Comparison of ENCODE assay signal across 22 cellular contexts in genomic region chr9:124472770-124473169, GRCh38. TPM values are rescaled to one million over a fixed set of nuclear protein-coding genes. Genes with fewer than 3 reads are reported as not detected.
A peak's percentile ranks its signal among the peaks of the same experiment; 100 is the strongest.
DNase-seq lines count a peak whose midpoint lies in the region; ATAC-seq, FAIRE-seq and TF ChIP-seq lines count a peak whose summit lies in the region.
"Had no signal": no experiment of that assay in that cellular context is flagged by ENCODE, and none has a peak within 500 bp of the region (broad histone marks: within the 10 kb centered on the region; RNA-seq: fewer than 3 reads in every experiment).

No MANE protein-coding gene starts in this region.

- H3K14ac ChIP-seq in trophoblast cell (ENCODE audit: low read length), result no peak overlapping the region

- H2AK5ac ChIP-seq in trophoblast cell (ENCODE audit: low read length), result no peak overlapping the region

- H3K4me3 Mint-ChIP-seq in neural progenitor cell, result no peak overlapping the region
- H3K4me3 Mint-ChIP-seq in activated naive CD8-positive, alpha-beta T cell treated with anti-CD3 and anti-CD28 coated beads, Interleukin-2, amount 50 U/mL, for 24 hours, result no peak overlapping the region
- H3K4me3 Mint-ChIP-seq: CD4-positive, alpha-beta memory T cell had no signal

- BruUV-seq in K562 (replicated peaks; lab: Mats Ljungman, UMichigan), result no TSS peak

- no peak overlapping the region for H4K8ac ChIP-seq in trophoblast cell (ENCODE audit: low read depth, low read length)

- no peaks in the 10 kb centered on the region for H3K79me2 ChIP-seq in K562 (ENCODE audit: control insufficient read depth, insufficient read depth, low read length)
- H3K79me2 ChIP-seq in neural progenitor cell (ENCODE audit: low read depth), result no peaks in the 10 kb centered on the region
- no peaks in the 10 kb centered on the region for H3K79me2 ChIP-seq in trophoblast cell (ENCODE audit: control insufficient read depth, insufficient read depth, low read length, poor library complexity)

- H4K20me1 ChIP-seq in K562 (replicated peaks; ENCODE audit: control insufficient read depth, insufficient read depth, low read length) (peaks cover 10% of the 10 kb centered on the region; the same call in 1 of the 2 replicates), neural progenitor cell (ENCODE audit: low read depth) (no peaks in the 10 kb centered on the region)

- H3K9me1 ChIP-seq in K562 (ENCODE audit: control insufficient read depth, insufficient read depth, low read length), result no peaks in the 10 kb centered on the region

- H3K79me1 ChIP-seq in trophoblast cell (ENCODE audit: low read length), result no peaks in the 10 kb centered on the region

- POLR2A ChIA-PET in HEK293 (lab: Yijun Ruan, JAX), result no interaction called here
- POLR2A ChIA-PET in K562 (lab: Yijun Ruan, JAX), result interaction anchor here (0.5 to 1.3 kb wide), 3 partner anchors 9 to 75 kb away, joined by 3 to 7 read pairs (median 7); no protein-coding TSS in a partner anchor

- no peak overlapping the region for H3K4ac ChIP-seq in trophoblast cell (ENCODE audit: low read depth, low read length)

- ATAC-seq in K562 (peak; percentile 48), HG02610 (IDR thresholded peaks at IDR 0.05; ENCODE audit: unreplicated experiment) (no peak)
- ATAC-seq in activated naive CD8-positive, alpha-beta T cell treated with anti-CD3 and anti-CD28 coated beads, Interleukin-2, amount 50 U/mL, for 24 hours, result no peak
- ATAC-seq: GM12878 had no signal

- no peak for FAIRE-seq in K562 (lab: Jason Lieb, UNC)
- FAIRE-seq: G401.6, GM12878, GM18507 had no signal

- no peak for TF ChIP-seq RAD21 in K562 (CRISPR knock-in tag; conservative IDR thresholded peaks at IDR 0.05 in 1 of 2, IDR thresholded peaks at IDR 0.05 in 1 of 2)

- no peak overlapping the region for H3K18ac ChIP-seq in trophoblast cell (ENCODE audit: low read length)

- H3K4me3 ChIP-seq in HEK293 (ENCODE audit: low read depth, low read length), result no peak overlapping the region
- H3K4me3 ChIP-seq in K562, result no peak overlapping the region
- no peak overlapping the region for H3K4me3 ChIP-seq in neural progenitor cell
- peak overlapping the region; percentile 31 for H3K4me3 ChIP-seq in trophoblast cell (ENCODE audit: low read depth, low read length)
- H3K4me3 ChIP-seq: GM12878 had no signal

- H2BK5ac ChIP-seq in trophoblast cell (ENCODE audit: low read depth, low read length, poor library complexity), result no peak overlapping the region

- H3K9me3 ChIP-seq in HEK293 (ENCODE audit: control insufficient read depth, insufficient read depth, low read depth, low read length), result no peaks in the 10 kb centered on the region
- no peaks in the 10 kb centered on the region for H3K9me3 ChIP-seq in K562 (replicated peaks; ENCODE audit: control insufficient read depth, insufficient read depth, low read depth, low read length)
- H3K9me3 ChIP-seq in neural progenitor cell (ENCODE audit: low read depth), result no peaks in the 10 kb centered on the region
- H3K9me3 ChIP-seq in trophoblast cell (ENCODE audit: insufficient read depth, low read depth, low read length), result no peaks in the 10 kb centered on the region

- no peaks in the 10 kb centered on the region for H3K9me3 Mint-ChIP-seq in neural progenitor cell
- H3K9me3 Mint-ChIP-seq in activated naive CD8-positive, alpha-beta T cell treated with anti-CD3 and anti-CD28 coated beads, Interleukin-2, amount 50 U/mL, for 24 hours, result no peaks in the 10 kb centered on the region
- H3K9me3 Mint-ChIP-seq: CD4-positive, alpha-beta memory T cell had no signal

- no peak overlapping the region for H4K91ac ChIP-seq in trophoblast cell (ENCODE audit: low read depth, low read length)

- no peak overlapping the region for H3K27ac ChIP-seq in HEK293 (ENCODE audit: extremely low read depth, low read depth, low read length)
- no peak overlapping the region for H3K27ac ChIP-seq in K562 (ENCODE audit: extremely low read depth, low read depth, low read length)
- H3K27ac ChIP-seq in neural progenitor cell, result no peak overlapping the region
- no peak overlapping the region for H3K27ac ChIP-seq in trophoblast cell (ENCODE audit: low read depth, low read length)

- H3K4me1 ChIP-seq in HEK293 (ENCODE audit: control insufficient read depth, insufficient read depth, low read length) (no peaks in the 10 kb centered on the region), K562 (replicated peaks in 1 of 2; ENCODE audit: control insufficient read depth in 2 of 2, insufficient read depth in 2 of 2, low read length in 2 of 2) (peaks cover 0 to 40% of the 10 kb centered on the region in 2 experiments; a peak in 3 of 5 replicates), neural progenitor cell (peaks cover 23% of the 10 kb centered on the region), trophoblast cell (ENCODE audit: control insufficient read depth in 1 of 2, insufficient read depth in 2 of 2, low read length in 2 of 2) (peaks cover 3 to 4% of the 10 kb centered on the region in 2 experiments)

- TF ChIP-seq CTCF in HEK293 (tag by site-specific recombination; IDR thresholded peaks at IDR 0.05), result no peak
- TF ChIP-seq CTCF in K562 (IDR thresholded peaks at IDR 0.05 in 2 of 3, conservative IDR thresholded peaks at IDR 0.05 in 1 of 3; ENCODE audit: insufficient read depth in 2 of 3, low read depth in 1 of 3, low read length in 3 of 3), result no peak
- TF ChIP-seq CTCF in neural progenitor cell (IDR thresholded peaks at IDR 0.05), result no peak
- TF ChIP-seq CTCF in GM13976 (IDR thresholded peaks at IDR 0.05; ENCODE audit: borderline replicate concordance, control extremely low read depth, extremely low read depth, insufficient read depth, missing control alignments), result no peak

- peaks cover 6 to 44% of the 10 kb centered on the region in 2 experiments; a peak in 4 of 5 replicates for H3K27me3 ChIP-seq in K562 (ENCODE audit: control insufficient read depth in 2 of 2, insufficient read depth in 2 of 2, low read length in 2 of 2)
- no peaks in the 10 kb centered on the region for H3K27me3 ChIP-seq in neural progenitor cell
- peaks cover 4% of the 10 kb centered on the region for H3K27me3 ChIP-seq in trophoblast cell (ENCODE audit: insufficient read depth, low read length)

- CTCF ChIA-PET in HEK293 (lab: Yijun Ruan, JAX) (interaction anchor here (0.5 kb wide), 1 partner anchor 1124 kb away, joined by 5 read pairs; no protein-coding TSS in a partner anchor), K562 (lab: Yijun Ruan, JAX; ENCODE audit: low intra/inter-chr PET ratio) (no interaction called here)

- TF ChIP-seq EP300 in K562 (IDR thresholded peaks at IDR 0.05; ENCODE audit: low read length), result no peak

- H3K4me1 Mint-ChIP-seq in neural progenitor cell, result peaks cover 11% of the 10 kb centered on the region
- no peaks in the 10 kb centered on the region for H3K4me1 Mint-ChIP-seq in activated naive CD8-positive, alpha-beta T cell treated with anti-CD3 and anti-CD28 coated beads, Interleukin-2, amount 50 U/mL, for 24 hours
- H3K4me1 Mint-ChIP-seq: CD4-positive, alpha-beta memory T cell had no signal

- WGBS in K562 (ENCODE audit: insufficient coverage, low coverage, missing lambda C conversion rate), result 5% methylated on average over 7 of the region's 7 CpGs
- WGBS in trophoblast cell (ENCODE audit: extremely low coverage, insufficient coverage, insufficient read length), result no CpG with 5 or more reads among the region's 7 CpGs

- intact Hi-C loops in K562 (cut with micrococcal nuclease), result no loop called here

- in situ Hi-C loops in K562 (cut with MboI), result no loop called here
- in situ Hi-C loops in GM13976 (cut with MboI; ENCODE audit: low sequenced_read_pairs, unreplicated experiment), result no loop called here

- H3K23ac ChIP-seq in trophoblast cell (ENCODE audit: low read length), result no peak overlapping the region

- H3K27ac Mint-ChIP-seq in neural progenitor cell, result peak overlapping the region; percentile 43
- no peak overlapping the region for H3K27ac Mint-ChIP-seq in activated naive CD8-positive, alpha-beta T cell treated with anti-CD3 and anti-CD28 coated beads, Interleukin-2, amount 50 U/mL, for 24 hours

- TF ChIP-seq POLR2A in K562 (conservative IDR thresholded peaks at IDR 0.05), result no peak

- H2BK12ac ChIP-seq in trophoblast cell (ENCODE audit: low read length), result no peak overlapping the region

- no peak overlapping the region for H3K4me2 ChIP-seq in K562 (ENCODE audit: insufficient read depth, low read length)
- no peak overlapping the region for H3K4me2 ChIP-seq in neural progenitor cell
- no peak overlapping the region for H3K4me2 ChIP-seq in trophoblast cell (ENCODE audit: low read length)

- H3K9ac ChIP-seq in K562 (ENCODE audit: insufficient read depth in 1 of 2, low read depth in 2 of 2, low read length in 2 of 2) (no peak overlapping the region; a peak in 1 of 4 replicates), neural progenitor cell (no peak overlapping the region), trophoblast cell (ENCODE audit: low read length) (no peak overlapping the region)

- peaks cover 8% of the 10 kb centered on the region for H3K27me3 Mint-ChIP-seq in neural progenitor cell (ENCODE audit: insufficient read depth, low read depth)
- peaks cover 13% of the 10 kb centered on the region for H3K27me3 Mint-ChIP-seq in activated naive CD8-positive, alpha-beta T cell treated with anti-CD3 and anti-CD28 coated beads, Interleukin-2, amount 50 U/mL, for 24 hours

- DNase-seq in K562 (ENCODE audit: extremely low read depth in 1 of 4, low spot score in 3 of 4), result peak in 2 of 4 experiments; percentile 37 to 42
- DNase-seq in neural progenitor cell (ENCODE audit: low spot score), result no peak
- no peak for DNase-seq in trophoblast cell
- no peak for DNase-seq in activated naive CD8-positive, alpha-beta T cell treated with anti-CD3 and anti-CD28 coated beads, Interleukin-2, amount 50 U/mL, for 24 hours
- no peak for DNase-seq in GM13976 (ENCODE audit: low spot score)
- DNase-seq: C1 segment of cervical spinal cord; Calu3; CD4-positive, alpha-beta memory T cell; COR-L47; DMS53; DND-41; GOT3; H7; HCEC 1CT had no signal

- no peaks in the 10 kb centered on the region for H3K36me3 Mint-ChIP-seq in neural progenitor cell
- no peaks in the 10 kb centered on the region for H3K36me3 Mint-ChIP-seq in activated naive CD8-positive, alpha-beta T cell treated with anti-CD3 and anti-CD28 coated beads, Interleukin-2, amount 50 U/mL, for 24 hours (ENCODE audit: low read depth)
- H3K36me3 Mint-ChIP-seq: CD4-positive, alpha-beta memory T cell had no signal

- H3F3A ChIP-seq in neural progenitor cell (ENCODE audit: low read depth), result peaks cover 11% of the 10 kb centered on the region

- H3K36me3 ChIP-seq in HEK293 (ENCODE audit: control insufficient read depth in 2 of 2, insufficient read depth in 1 of 2, low read length in 2 of 2) (no peaks in the 10 kb centered on the region), K562 (ENCODE audit: control insufficient read depth, insufficient read depth, low read length) (no peaks in the 10 kb centered on the region), neural progenitor cell (no peaks in the 10 kb centered on the region), trophoblast cell (ENCODE audit: control insufficient read depth in 1 of 2, insufficient read depth in 2 of 2, low read length in 2 of 2) (no peaks in the 10 kb centered on the region)

- no peak overlapping the region for H4K12ac ChIP-seq in trophoblast cell (ENCODE audit: low read depth, low read length)

- no peak overlapping the region for H2BK120ac ChIP-seq in trophoblast cell (ENCODE audit: insufficient read depth, low read length, poor library complexity)

- no peak overlapping the region for H2AFZ ChIP-seq in K562 (ENCODE audit: low read depth, low read length)
- no peak overlapping the region for H2AFZ ChIP-seq in neural progenitor cell (replicated peaks)
- H2AFZ ChIP-seq in trophoblast cell (ENCODE audit: insufficient read depth, low read length, poor library complexity), result no peak overlapping the region

RNA-seq across cellular contexts. Expression of gene ADGRD2, which starts 22.5 kb away (rescaled TPM):
- not detected in 2 replicates for total RNA-seq in K562 (2011; cell fraction: chromatin; rRNA removed; ENCODE audit: low replicate concordance)
- 0.17 TPM in 1 of 2 replicates, not detected in the other for total RNA-seq in K562 (2011; cell fraction: nucleolus; rRNA removed)
- total RNA-seq in K562 (2011; cell fraction: nucleoplasm; rRNA removed), result not detected in 2 replicates
- total RNA-seq in K562 (2014; rRNA removed), result not detected in 2 replicates
- not detected in 2 replicates for total RNA-seq in K562 (2014; rRNA removed; fragmentation: Illumina TruSeq; extraction: Trizol)
- total RNA-seq in K562 (2015; rRNA removed; fragmentation: Illumina TruSeq; extraction: Trizol), result not detected in 2 replicates
- not detected in 2 replicates for total RNA-seq in K562 (2021)
- polyA plus RNA-seq in K562 (2011; rRNA removed), result not detected in 2 replicates
- polyA plus RNA-seq in K562 (2011; cell fraction: cytosol; rRNA removed), result not detected in 2 replicates
- 0.28 TPM in 1 of 2 replicates, not detected in the other for polyA plus RNA-seq in K562 (2011; cell fraction: nucleus; rRNA removed)
- polyA plus RNA-seq in K562 (2012), result not detected in 2 replicates
- polyA plus RNA-seq in K562 (2014; fragmentation: Illumina TruSeq; extraction: Trizol), result not detected in 2 replicates
- not detected for polyA plus RNA-seq in K562 (2014; fragmentation: Nextera tagmentation; extraction: Ambion mirVana)
- not detected in 2 replicates for polyA plus RNA-seq in K562 (2014; rRNA removed)
- not detected in 2 replicates for polyA minus RNA-seq in K562 (2011; rRNA and poly(A)+ RNA removed)
- not detected in 2 replicates for polyA minus RNA-seq in K562 (2011; cell fraction: cytosol; rRNA and poly(A)+ RNA removed)
- not detected in 2 replicates for polyA minus RNA-seq in K562 (2011; cell fraction: nucleus; rRNA and poly(A)+ RNA removed)
- 0.13 and 0.43 TPM in 2 replicates for total RNA-seq in neural progenitor cell (ENCODE audit: low replicate concordance)
- not detected in 2 replicates for polyA plus RNA-seq in trophoblast cell (2013)
- total RNA-seq: A172; A673; Calu3; CD4-positive, alpha-beta memory T cell; GM12878; H7 had no signal
- polyA plus RNA-seq: BJ; CD4-positive, alpha-beta memory T cell; GM12878 had no signal

RNA-seq across cellular contexts. Expression of gene NR5A1, which starts 34.4 kb away (rescaled TPM):
- 0.65 TPM in 1 of 2 replicates, not detected in the other for total RNA-seq in K562 (2011; cell fraction: chromatin; rRNA removed; ENCODE audit: low replicate concordance)
- total RNA-seq in K562 (2011; cell fraction: nucleolus; rRNA removed), result not detected in 2 replicates
- 0.15 TPM in 1 of 2 replicates, not detected in the other for total RNA-seq in K562 (2011; cell fraction: nucleoplasm; rRNA removed)
- total RNA-seq in K562 (2014; rRNA removed) (0.32 TPM in 1 of 2 replicates, not detected in the other), K562 (2014; rRNA removed; fragmentation: Illumina TruSeq; extraction: Trizol) (not detected in 2 replicates), K562 (2015; rRNA removed; fragmentation: Illumina TruSeq; extraction: Trizol) (not detected in 2 replicates), K562 (2021) (0.20 and 0.40 TPM in 2 replicates), neural progenitor cell (ENCODE audit: low replicate concordance) (1.0 and 3.3 TPM in 2 replicates)
- polyA plus RNA-seq in K562 (2011; rRNA removed) (0.11 TPM in 1 of 2 replicates, not detected in the other), K562 (2014; fragmentation: Illumina TruSeq; extraction: Trizol) (not detected in 2 replicates), K562 (2014; fragmentation: Nextera tagmentation; extraction: Ambion mirVana) (not detected), K562 (2014; rRNA removed) (not detected in 2 replicates)
- 0.49 TPM in 1 of 2 replicates, not detected in the other for polyA plus RNA-seq in K562 (2011; cell fraction: cytosol; rRNA removed)
- polyA plus RNA-seq in K562 (2011; cell fraction: nucleus; rRNA removed), result 0.26 TPM in 1 of 2 replicates, not detected in the other
- not detected in 2 replicates for polyA plus RNA-seq in K562 (2012)
- polyA minus RNA-seq in K562 (2011; rRNA and poly(A)+ RNA removed), result not detected in 2 replicates
- not detected in 2 replicates for polyA minus RNA-seq in K562 (2011; cell fraction: cytosol; rRNA and poly(A)+ RNA removed)
- 0.27 TPM in 1 of 2 replicates, not detected in the other for polyA minus RNA-seq in K562 (2011; cell fraction: nucleus; rRNA and poly(A)+ RNA removed)
- 0.31 and 0.32 TPM in 2 replicates for polyA plus RNA-seq in trophoblast cell (2013)
- total RNA-seq: A172; A673; Calu3; CD4-positive, alpha-beta memory T cell had no signal
- polyA plus RNA-seq: BJ; CD4-positive, alpha-beta memory T cell had no signal

RNA-seq across cellular contexts. Expression of gene PSMB7, which starts 57.5 kb away (rescaled TPM):
- 105 and 110 TPM in 2 replicates for total RNA-seq in K562 (2011; cell fraction: chromatin; rRNA removed; ENCODE audit: low replicate concordance)
- total RNA-seq in K562 (2011; cell fraction: nucleolus; rRNA removed), result 103 and 112 TPM in 2 replicates
- 100 and 107 TPM in 2 replicates for total RNA-seq in K562 (2011; cell fraction: nucleoplasm; rRNA removed)
- 364 and 393 TPM in 2 replicates for total RNA-seq in K562 (2014; rRNA removed)
- total RNA-seq in K562 (2014; rRNA removed; fragmentation: Illumina TruSeq; extraction: Trizol), result 404 and 414 TPM in 2 replicates
- total RNA-seq in K562 (2015; rRNA removed; fragmentation: Illumina TruSeq; extraction: Trizol), result 327 and 358 TPM in 2 replicates
- 321 and 326 TPM in 2 replicates for total RNA-seq in K562 (2021)
- 544 and 662 TPM in 2 replicates for polyA plus RNA-seq in K562 (2011; rRNA removed)
- polyA plus RNA-seq in K562 (2011; cell fraction: cytosol; rRNA removed), result 461 and 577 TPM in 2 replicates
- 113 and 195 TPM in 2 replicates for polyA plus RNA-seq in K562 (2011; cell fraction: nucleus; rRNA removed)
- 238 and 428 TPM in 2 replicates for polyA plus RNA-seq in K562 (2012)
- polyA plus RNA-seq in K562 (2014; fragmentation: Illumina TruSeq; extraction: Trizol), result 368 and 407 TPM in 2 replicates
- polyA plus RNA-seq in K562 (2014; fragmentation: Nextera tagmentation; extraction: Ambion mirVana), result 100 to 1,000 TPM; 940 to 978 TPM
- 429 and 463 TPM in 2 replicates for polyA plus RNA-seq in K562 (2014; rRNA removed)
- polyA minus RNA-seq in K562 (2011; rRNA and poly(A)+ RNA removed), result 408 and 504 TPM in 2 replicates
- polyA minus RNA-seq in K562 (2011; cell fraction: cytosol; rRNA and poly(A)+ RNA removed), result 113 and 154 TPM in 2 replicates
- 48.2 and 82.0 TPM in 2 replicates for polyA minus RNA-seq in K562 (2011; cell fraction: nucleus; rRNA and poly(A)+ RNA removed)
- total RNA-seq in neural progenitor cell (ENCODE audit: low replicate concordance), result 249 and 270 TPM in 2 replicates
- polyA plus RNA-seq in trophoblast cell (2013), result 285 and 290 TPM in 2 replicates
